ENCODE assay signal across 25 cellular contexts in the genomic region with DNA sequence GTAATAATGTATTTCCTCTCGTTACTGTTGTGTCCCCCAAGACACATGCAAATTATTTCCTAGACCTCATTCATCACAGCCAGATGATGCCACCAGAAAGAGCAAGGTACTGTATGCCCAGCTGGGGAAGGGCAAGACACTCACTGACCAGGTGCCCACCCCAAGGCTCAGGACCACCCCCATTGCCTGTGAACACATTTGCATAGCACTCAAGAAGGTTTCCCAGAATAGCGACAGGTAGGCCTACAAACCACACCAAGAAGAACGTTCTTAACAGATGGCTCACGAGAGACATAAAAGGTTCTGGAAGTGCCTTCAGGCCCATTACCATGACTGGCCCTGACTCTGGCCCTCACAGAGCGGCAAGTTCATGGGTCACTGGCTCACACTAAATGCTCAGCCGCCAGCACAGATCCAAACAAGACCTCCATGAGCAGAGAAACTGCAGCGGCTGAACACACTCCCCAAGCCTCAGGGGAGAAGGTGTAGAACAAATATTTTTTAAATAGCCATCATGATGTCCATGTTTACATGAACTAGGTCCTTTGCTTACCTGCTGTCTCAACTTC. TPM values are rescaled to one million over a fixed set of nuclear protein-coding genes. Genes with fewer than 3 reads are reported as not detected.
DNase-seq lines count a peak whose midpoint lies in the region; ATAC-seq, FAIRE-seq and TF ChIP-seq lines count a peak whose summit lies in the region.
"Had no signal": no experiment of that assay in that cellular context is flagged by ENCODE, and none has a peak within 500 bp of the region (broad histone marks: within the 10 kb centered on the region; RNA-seq: fewer than 3 reads in every experiment).

No MANE protein-coding gene starts in this region.

- TF ChIP-seq CTCF in WTC11 (IDR thresholded peaks at IDR 0.05) (no peak), type B pancreatic cell (conservative IDR thresholded peaks at IDR 0.05) (no peak)

- no peak for ATAC-seq in activated naive CD8-positive, alpha-beta T cell treated with anti-CD3 and anti-CD28 coated beads, Interleukin-2, amount 10 ng/mL, durations not matched to agents 7 days and 5 days (ENCODE audit: low read depth)
- ATAC-seq in activated naive CD8-positive, alpha-beta T cell treated with anti-CD3 and anti-CD28 coated beads, Interleukin-2, amount 50 U/mL, for 24 hours: no peak
- ATAC-seq in WTC11: no peak
- ATAC-seq: HCT116, K562 had no signal

- H3K4me3 Mint-ChIP-seq in activated naive CD8-positive, alpha-beta T cell treated with anti-CD3 and anti-CD28 coated beads, Interleukin-2, amount 10 ng/mL, durations not matched to agents 7 days and 5 days: no peak overlapping the region
- no peak overlapping the region for H3K4me3 Mint-ChIP-seq in activated naive CD8-positive, alpha-beta T cell treated with anti-CD3 and anti-CD28 coated beads, Interleukin-2, amount 50 U/mL, for 24 hours
- H3K4me3 Mint-ChIP-seq in WTC11: no peak overlapping the region
- no peak overlapping the region for H3K4me3 Mint-ChIP-seq in type B pancreatic cell
- H3K4me3 Mint-ChIP-seq: CD14-positive monocyte had no signal

- DNase-seq in activated naive CD8-positive, alpha-beta T cell treated with anti-CD3 and anti-CD28 coated beads, Interleukin-2, amount 10 ng/mL, durations not matched to agents 7 days and 5 days: no peak
- DNase-seq in activated naive CD8-positive, alpha-beta T cell treated with anti-CD3 and anti-CD28 coated beads, Interleukin-2, amount 50 U/mL, for 24 hours: no peak
- no peak for DNase-seq in HTR-8/SVneo (ENCODE audit: insufficient read length, low spot score)
- no peak for DNase-seq in WTC11 (ENCODE audit: low spot score)
- no peak for DNase-seq in type B pancreatic cell (ENCODE audit: extremely low spot score, unreplicated experiment)
- no peak for DNase-seq in globus pallidus (ENCODE audit: low spot score)
- no peak for DNase-seq in DMS114 treated with DMSO at 0.1 percent for 48 hours (lab: John Stamatoyannopoulos, UW; ENCODE audit: unreplicated experiment)
- DNase-seq: 8988T; ACHN; BE2C; Calu3; Kasumi-1; NCI-H1105 treated with DMSO at 0.1 percent for 48 hours; NCI-H146; NCI-H2029; NCI-H446 treated with DMSO at 0.1 percent for 48 hours; NCI-H526; NCI-H82; NK-92 treated with Interleukin-12 subunit alpha and Interleukin-12 subunit beta, amount 100 ng/mL, for 24 hours; RPMI8226; SHP77 had no signal

- H3K27ac Mint-ChIP-seq in activated naive CD8-positive, alpha-beta T cell treated with anti-CD3 and anti-CD28 coated beads, Interleukin-2, amount 10 ng/mL, durations not matched to agents 7 days and 5 days: peak overlapping the region; percentile 5
- H3K27ac Mint-ChIP-seq in activated naive CD8-positive, alpha-beta T cell treated with anti-CD3 and anti-CD28 coated beads, Interleukin-2, amount 50 U/mL, for 24 hours: no peak overlapping the region
- H3K27ac Mint-ChIP-seq in WTC11 (peak overlapping the region; percentile 20; the same call in 1 of the 2 replicates), type B pancreatic cell (peak overlapping the region; percentile 62)

- H3K36me3 Mint-ChIP-seq in activated naive CD8-positive, alpha-beta T cell treated with anti-CD3 and anti-CD28 coated beads, Interleukin-2, amount 10 ng/mL, durations not matched to agents 7 days and 5 days: peaks cover 20% of the 10 kb centered on the region
- peaks cover 29% of the 10 kb centered on the region for H3K36me3 Mint-ChIP-seq in activated naive CD8-positive, alpha-beta T cell treated with anti-CD3 and anti-CD28 coated beads, Interleukin-2, amount 50 U/mL, for 24 hours (ENCODE audit: low read depth)
- H3K36me3 Mint-ChIP-seq in WTC11: peaks cover 62% of the 10 kb centered on the region
- H3K36me3 Mint-ChIP-seq in type B pancreatic cell: peaks cover 35% of the 10 kb centered on the region

- peak; percentile 38 for FAIRE-seq in HTR-8/SVneo (lab: Jason Lieb, UNC)
- FAIRE-seq: GM18507, K562 had no signal

- POLR2A ChIA-PET in activated naive CD8-positive, alpha-beta T cell treated with anti-CD3 and anti-CD28 coated beads, Interleukin-2, amount 10 ng/mL, durations not matched to agents 7 days and 5 days (lab: Charles Lee): no interaction called here
- POLR2A ChIA-PET in WTC11 (lab: Charles Lee): no interaction called here

- CTCF ChIA-PET in WTC11 (lab: Charles Lee): no interaction called here

- peaks cover 2% of the 10 kb centered on the region for H3K4me1 Mint-ChIP-seq in activated naive CD8-positive, alpha-beta T cell treated with anti-CD3 and anti-CD28 coated beads, Interleukin-2, amount 10 ng/mL, durations not matched to agents 7 days and 5 days
- H3K4me1 Mint-ChIP-seq in activated naive CD8-positive, alpha-beta T cell treated with anti-CD3 and anti-CD28 coated beads, Interleukin-2, amount 50 U/mL, for 24 hours: no peaks in the 10 kb centered on the region
- H3K4me1 Mint-ChIP-seq in WTC11 (peaks cover under 1% of the 10 kb centered on the region; the same call in 1 of the 2 replicates), type B pancreatic cell (ENCODE audit: unreplicated experiment) (no peaks in the 10 kb centered on the region)
- H3K4me1 Mint-ChIP-seq: CD14-positive monocyte had no signal

- no peaks in the 10 kb centered on the region for H3K9me3 Mint-ChIP-seq in activated naive CD8-positive, alpha-beta T cell treated with anti-CD3 and anti-CD28 coated beads, Interleukin-2, amount 10 ng/mL, durations not matched to agents 7 days and 5 days
- H3K9me3 Mint-ChIP-seq in activated naive CD8-positive, alpha-beta T cell treated with anti-CD3 and anti-CD28 coated beads, Interleukin-2, amount 50 U/mL, for 24 hours: no peaks in the 10 kb centered on the region
- H3K9me3 Mint-ChIP-seq in WTC11 (no peaks in the 10 kb centered on the region), type B pancreatic cell (no peaks in the 10 kb centered on the region)
- H3K9me3 Mint-ChIP-seq: CD14-positive monocyte had no signal

- no peaks in the 10 kb centered on the region for H3K27me3 Mint-ChIP-seq in activated naive CD8-positive, alpha-beta T cell treated with anti-CD3 and anti-CD28 coated beads, Interleukin-2, amount 10 ng/mL, durations not matched to agents 7 days and 5 days
- H3K27me3 Mint-ChIP-seq in activated naive CD8-positive, alpha-beta T cell treated with anti-CD3 and anti-CD28 coated beads, Interleukin-2, amount 50 U/mL, for 24 hours: no peaks in the 10 kb centered on the region
- H3K27me3 Mint-ChIP-seq in WTC11 (ENCODE audit: low read depth) (no peaks in the 10 kb centered on the region), type B pancreatic cell (no peaks in the 10 kb centered on the region)

TF ChIP-seq in WTC11, 78 proteins besides CTCF, POLR2A, EP300 and RAD21:
- TF ChIP-seq CREB1 (CRISPR knock-in tag; IDR thresholded peaks at IDR 0.05) (no peak), ZNF671 (CRISPR knock-in tag; IDR thresholded peaks at IDR 0.05) (no peak), CBFB (CRISPR knock-in tag; IDR thresholded peaks at IDR 0.05; ENCODE audit: low read depth) (no peak), ZNF263 (CRISPR knock-in tag; IDR thresholded peaks at IDR 0.05; ENCODE audit: low read depth) (no peak), ATF1 (CRISPR knock-in tag; IDR thresholded peaks at IDR 0.05) (no peak)
- TF ChIP-seq, protein P1, sequence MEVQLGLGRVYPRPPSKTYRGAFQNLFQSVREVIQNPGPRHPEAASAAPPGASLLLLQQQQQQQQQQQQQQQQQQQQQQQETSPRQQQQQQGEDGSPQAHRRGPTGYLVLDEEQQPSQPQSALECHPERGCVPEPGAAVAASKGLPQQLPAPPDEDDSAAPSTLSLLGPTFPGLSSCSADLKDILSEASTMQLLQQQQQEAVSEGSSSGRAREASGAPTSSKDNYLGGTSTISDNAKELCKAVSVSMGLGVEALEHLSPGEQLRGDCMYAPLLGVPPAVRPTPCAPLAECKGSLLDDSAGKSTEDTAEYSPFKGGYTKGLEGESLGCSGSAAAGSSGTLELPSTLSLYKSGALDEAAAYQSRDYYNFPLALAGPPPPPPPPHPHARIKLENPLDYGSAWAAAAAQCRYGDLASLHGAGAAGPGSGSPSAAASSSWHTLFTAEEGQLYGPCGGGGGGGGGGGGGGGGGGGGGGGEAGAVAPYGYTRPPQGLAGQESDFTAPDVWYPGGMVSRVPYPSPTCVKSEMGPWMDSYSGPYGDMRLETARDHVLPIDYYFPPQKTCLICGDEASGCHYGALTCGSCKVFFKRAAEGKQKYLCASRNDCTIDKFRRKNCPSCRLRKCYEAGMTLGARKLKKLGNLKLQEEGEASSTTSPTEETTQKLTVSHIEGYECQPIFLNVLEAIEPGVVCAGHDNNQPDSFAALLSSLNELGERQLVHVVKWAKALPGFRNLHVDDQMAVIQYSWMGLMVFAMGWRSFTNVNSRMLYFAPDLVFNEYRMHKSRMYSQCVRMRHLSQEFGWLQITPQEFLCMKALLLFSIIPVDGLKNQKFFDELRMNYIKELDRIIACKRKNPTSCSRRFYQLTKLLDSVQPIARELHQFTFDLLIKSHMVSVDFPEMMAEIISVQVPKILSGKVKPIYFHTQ (CRISPR knock-in tag; IDR thresholded peaks at IDR 0.05): no peak
- TF ChIP-seq, protein P2, sequence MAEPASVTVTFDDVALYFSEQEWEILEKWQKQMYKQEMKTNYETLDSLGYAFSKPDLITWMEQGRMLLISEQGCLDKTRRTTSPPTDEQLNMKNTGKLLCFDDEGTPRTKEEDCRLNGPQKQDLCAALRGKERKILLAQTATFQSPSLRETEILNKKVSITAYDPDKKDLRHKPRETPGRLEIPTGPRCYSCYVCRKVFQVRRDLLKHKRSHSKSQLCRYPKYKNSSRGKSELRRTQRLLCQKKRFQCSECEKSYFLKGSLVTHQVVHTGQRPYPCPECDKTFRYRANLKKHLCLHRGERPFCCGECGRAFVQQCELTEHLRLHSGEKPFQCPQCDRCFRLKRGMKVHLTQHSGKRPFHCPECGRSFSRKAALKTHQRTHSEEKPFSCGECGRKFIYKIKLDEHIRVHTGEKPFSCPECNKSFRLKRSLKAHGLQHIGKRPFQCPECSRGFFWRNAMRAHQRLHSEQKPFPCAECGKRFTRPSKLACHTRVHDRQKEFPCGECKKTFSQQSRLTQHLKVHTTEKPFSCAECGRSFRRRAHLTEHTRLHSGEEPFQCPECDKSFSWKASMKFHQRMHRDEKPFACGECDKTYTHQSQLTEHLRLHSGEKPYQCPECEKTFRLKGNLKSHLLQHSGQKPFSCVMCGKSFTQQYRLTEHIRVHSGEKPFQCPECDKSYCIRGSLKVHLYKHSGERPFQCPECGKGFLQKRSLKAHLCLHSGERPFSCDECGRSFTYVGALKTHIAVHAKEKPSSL (CRISPR knock-in tag; conservative IDR thresholded peaks at IDR 0.05): no peak

RNA-seq across cellular contexts. Expression of gene FAM168B, which starts 44.0 kb away (rescaled TPM):
- 10 to 100 TPM; 63.0 to 67.9 TPM for total RNA-seq in activated naive CD8-positive, alpha-beta T cell treated with anti-CD3 and anti-CD28 coated beads, Interleukin-2, amount 10 ng/mL, durations not matched to agents 7 days and 5 days
- 63.9 to 74.9 TPM (median 68.7 TPM) in 3 replicates for total RNA-seq in WTC11 (2021)
- total RNA-seq in type B pancreatic cell (ENCODE audit: low replicate concordance): 97.2 and 104 TPM in 2 replicates

RNA-seq across cellular contexts. Expression of gene PLEKHB2, which starts 55.9 kb away (rescaled TPM):
- 10 to 100 TPM; 54.2 to 55.9 TPM for total RNA-seq in activated naive CD8-positive, alpha-beta T cell treated with anti-CD3 and anti-CD28 coated beads, Interleukin-2, amount 10 ng/mL, durations not matched to agents 7 days and 5 days
- total RNA-seq in WTC11 (2021) (62.1 to 65.6 TPM (median 63.1 TPM) in 3 replicates), type B pancreatic cell (ENCODE audit: low replicate concordance) (43.4 and 49.2 TPM in 2 replicates)
